ENCODE assay signal across 1 cellular context in the genomic region with DNA sequence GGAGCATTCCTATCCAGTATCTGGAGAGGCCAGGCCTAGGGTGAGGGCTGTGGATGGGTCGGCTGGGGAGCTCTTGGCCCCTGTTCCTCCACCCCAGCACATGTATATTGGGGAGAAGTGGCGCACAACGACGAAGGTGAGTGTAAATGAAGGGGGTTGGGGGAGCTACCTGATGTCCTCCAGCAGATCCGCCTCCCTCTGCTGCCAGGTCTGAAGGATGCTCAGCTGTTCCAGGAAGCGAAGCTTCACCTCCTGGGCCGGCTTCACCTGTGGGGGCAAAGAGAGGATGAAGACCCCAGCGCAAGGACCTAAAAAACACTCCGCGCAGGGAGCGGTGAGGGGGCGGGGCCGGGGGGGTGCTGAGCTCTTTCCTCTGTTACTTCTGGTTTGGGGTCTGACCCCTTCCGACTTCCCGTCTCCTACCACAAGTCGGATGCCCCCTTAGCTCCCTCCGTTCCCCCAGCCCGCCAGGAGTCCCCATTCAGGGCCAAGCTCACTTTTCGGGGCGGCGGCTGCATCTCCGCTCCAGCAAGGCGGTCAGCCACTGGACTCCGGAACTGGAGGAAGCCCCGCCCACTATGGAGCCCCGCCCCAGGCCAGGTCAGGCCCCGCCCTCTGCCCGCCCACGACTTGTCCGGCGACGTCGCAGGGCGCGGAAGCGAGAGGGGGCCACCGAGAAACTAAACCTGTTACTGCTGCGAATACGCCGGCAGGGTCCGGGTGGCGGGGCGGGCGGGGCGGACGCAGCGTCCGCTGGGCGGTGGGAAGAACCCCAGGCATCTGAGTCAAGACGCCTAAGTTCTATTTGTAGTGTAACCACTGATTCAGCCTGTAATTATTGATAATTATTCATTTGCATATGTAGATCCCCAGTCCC.
TF ChIP-seq lines count a peak whose summit lies in the region.

A gene (minus strand): TSS at position 568 of the 877 bp plus-strand sequence. CDS start 50 bp downstream, at position 518.

TF ChIP-seq in HepG2, 621 proteins besides CTCF, POLR2A, EP300 and RAD21 (continued from another document and continues in another):
- TF ChIP-seq, protein P1, sequence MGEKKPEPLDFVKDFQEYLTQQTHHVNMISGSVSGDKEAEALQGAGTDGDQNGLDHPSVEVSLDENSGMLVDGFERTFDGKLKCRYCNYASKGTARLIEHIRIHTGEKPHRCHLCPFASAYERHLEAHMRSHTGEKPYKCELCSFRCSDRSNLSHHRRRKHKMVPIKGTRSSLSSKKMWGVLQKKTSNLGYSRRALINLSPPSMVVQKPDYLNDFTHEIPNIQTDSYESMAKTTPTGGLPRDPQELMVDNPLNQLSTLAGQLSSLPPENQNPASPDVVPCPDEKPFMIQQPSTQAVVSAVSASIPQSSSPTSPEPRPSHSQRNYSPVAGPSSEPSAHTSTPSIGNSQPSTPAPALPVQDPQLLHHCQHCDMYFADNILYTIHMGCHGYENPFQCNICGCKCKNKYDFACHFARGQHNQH (CRISPR knock-in tag; IDR thresholded peaks at IDR 0.05) = no peak
- TF ChIP-seq HMGA1 (CRISPR knock-in tag; conservative IDR thresholded peaks at IDR 0.05) (no peak), TOPORS (CRISPR knock-in tag; IDR thresholded peaks at IDR 0.05) (no peak), SIN3B (IDR thresholded peaks at IDR 0.05; ENCODE audit: low read length) (no peak), ZNF431 (CRISPR knock-in tag; IDR thresholded peaks at IDR 0.05; ENCODE audit: borderline replicate concordance, low read depth) (no peak), ZNF205 (CRISPR knock-in tag; IDR thresholded peaks at IDR 0.05) (no peak), ZNF549 (CRISPR knock-in tag; IDR thresholded peaks at IDR 0.05) (no peak), CREB1 (IDR thresholded peaks at IDR 0.05) (no peak), CREB1 (CRISPR knock-in tag; IDR thresholded peaks at IDR 0.05) (no peak), ZNF30 (CRISPR knock-in tag; IDR thresholded peaks at IDR 0.05) (no peak), ZNF773 (CRISPR knock-in tag; IDR thresholded peaks at IDR 0.05; ENCODE audit: borderline replicate concordance) (no peak), LCORL (IDR thresholded peaks at IDR 0.05) (no peak), LCORL (CRISPR knock-in tag; IDR thresholded peaks at IDR 0.05) (no peak), ZNF329 (CRISPR knock-in tag; IDR thresholded peaks at IDR 0.05; ENCODE audit: low read depth) (no peak), SRSF9 (IDR thresholded peaks at IDR 0.05; ENCODE audit: borderline replicate concordance, insufficient read depth, low read depth, low read length, poor library complexity, severe bottlenecking) (no peak), DNMT3B (CRISPR knock-in tag; conservative IDR thresholded peaks at IDR 0.05) (no peak), KDM4B (CRISPR knock-in tag; IDR thresholded peaks at IDR 0.05) (no peak)
- TF ChIP-seq, protein P2, sequence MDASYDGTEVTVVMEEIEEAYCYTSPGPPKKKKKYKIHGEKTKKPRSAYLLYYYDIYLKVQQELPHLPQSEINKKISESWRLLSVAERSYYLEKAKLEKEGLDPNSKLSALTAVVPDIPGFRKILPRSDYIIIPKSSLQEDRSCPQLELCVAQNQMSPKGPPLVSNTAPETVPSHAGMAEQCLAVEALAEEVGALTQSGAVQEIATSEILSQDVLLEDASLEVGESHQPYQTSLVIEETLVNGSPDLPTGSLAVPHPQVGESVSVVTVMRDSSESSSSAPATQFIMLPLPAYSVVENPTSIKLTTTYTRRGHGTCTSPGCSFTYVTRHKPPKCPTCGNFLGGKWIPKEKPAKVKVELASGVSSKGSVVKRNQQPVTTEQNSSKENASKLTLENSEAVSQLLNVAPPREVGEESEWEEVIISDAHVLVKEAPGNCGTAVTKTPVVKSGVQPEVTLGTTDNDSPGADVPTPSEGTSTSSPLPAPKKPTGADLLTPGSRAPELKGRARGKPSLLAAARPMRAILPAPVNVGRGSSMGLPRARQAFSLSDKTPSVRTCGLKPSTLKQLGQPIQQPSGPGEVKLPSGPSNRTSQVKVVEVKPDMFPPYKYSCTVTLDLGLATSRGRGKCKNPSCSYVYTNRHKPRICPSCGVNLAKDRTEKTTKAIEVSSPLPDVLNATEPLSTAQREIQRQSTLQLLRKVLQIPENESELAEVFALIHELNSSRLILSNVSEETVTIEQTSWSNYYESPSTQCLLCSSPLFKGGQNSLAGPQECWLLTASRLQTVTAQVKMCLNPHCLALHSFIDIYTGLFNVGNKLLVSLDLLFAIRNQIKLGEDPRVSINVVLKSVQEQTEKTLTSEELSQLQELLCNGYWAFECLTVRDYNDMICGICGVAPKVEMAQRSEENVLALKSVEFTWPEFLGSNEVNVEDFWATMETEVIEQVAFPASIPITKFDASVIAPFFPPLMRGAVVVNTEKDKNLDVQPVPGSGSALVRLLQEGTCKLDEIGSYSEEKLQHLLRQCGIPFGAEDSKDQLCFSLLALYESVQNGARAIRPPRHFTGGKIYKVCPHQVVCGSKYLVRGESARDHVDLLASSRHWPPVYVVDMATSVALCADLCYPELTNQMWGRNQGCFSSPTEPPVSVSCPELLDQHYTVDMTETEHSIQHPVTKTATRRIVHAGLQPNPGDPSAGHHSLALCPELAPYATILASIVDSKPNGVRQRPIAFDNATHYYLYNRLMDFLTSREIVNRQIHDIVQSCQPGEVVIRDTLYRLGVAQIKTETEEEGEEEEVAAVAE (CRISPR knock-in tag; IDR thresholded peaks at IDR 0.05; ENCODE audit: borderline replicate concordance) = no peak
- TF ChIP-seq, protein P3, sequence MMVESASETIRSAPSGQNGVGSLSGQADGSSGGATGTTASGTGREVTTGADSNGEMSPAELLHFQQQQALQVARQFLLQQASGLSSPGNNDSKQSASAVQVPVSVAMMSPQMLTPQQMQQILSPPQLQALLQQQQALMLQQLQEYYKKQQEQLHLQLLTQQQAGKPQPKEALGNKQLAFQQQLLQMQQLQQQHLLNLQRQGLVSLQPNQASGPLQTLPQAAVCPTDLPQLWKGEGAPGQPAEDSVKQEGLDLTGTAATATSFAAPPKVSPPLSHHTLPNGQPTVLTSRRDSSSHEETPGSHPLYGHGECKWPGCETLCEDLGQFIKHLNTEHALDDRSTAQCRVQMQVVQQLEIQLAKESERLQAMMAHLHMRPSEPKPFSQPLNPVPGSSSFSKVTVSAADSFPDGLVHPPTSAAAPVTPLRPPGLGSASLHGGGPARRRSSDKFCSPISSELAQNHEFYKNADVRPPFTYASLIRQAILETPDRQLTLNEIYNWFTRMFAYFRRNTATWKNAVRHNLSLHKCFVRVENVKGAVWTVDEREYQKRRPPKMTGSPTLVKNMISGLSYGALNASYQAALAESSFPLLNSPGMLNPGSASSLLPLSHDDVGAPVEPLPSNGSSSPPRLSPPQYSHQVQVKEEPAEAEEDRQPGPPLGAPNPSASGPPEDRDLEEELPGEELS (CRISPR knock-in tag; IDR thresholded peaks at IDR 0.05) = no peak
- TF ChIP-seq, protein P4, sequence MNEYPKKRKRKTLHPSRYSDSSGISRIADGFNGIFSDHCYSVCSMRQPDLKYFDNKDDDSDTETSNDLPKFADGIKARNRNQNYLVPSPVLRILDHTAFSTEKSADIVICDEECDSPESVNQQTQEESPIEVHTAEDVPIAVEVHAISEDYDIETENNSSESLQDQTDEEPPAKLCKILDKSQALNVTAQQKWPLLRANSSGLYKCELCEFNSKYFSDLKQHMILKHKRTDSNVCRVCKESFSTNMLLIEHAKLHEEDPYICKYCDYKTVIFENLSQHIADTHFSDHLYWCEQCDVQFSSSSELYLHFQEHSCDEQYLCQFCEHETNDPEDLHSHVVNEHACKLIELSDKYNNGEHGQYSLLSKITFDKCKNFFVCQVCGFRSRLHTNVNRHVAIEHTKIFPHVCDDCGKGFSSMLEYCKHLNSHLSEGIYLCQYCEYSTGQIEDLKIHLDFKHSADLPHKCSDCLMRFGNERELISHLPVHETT (CRISPR knock-in tag; conservative IDR thresholded peaks at IDR 0.05) = no peak
- TF ChIP-seq, protein P5, sequence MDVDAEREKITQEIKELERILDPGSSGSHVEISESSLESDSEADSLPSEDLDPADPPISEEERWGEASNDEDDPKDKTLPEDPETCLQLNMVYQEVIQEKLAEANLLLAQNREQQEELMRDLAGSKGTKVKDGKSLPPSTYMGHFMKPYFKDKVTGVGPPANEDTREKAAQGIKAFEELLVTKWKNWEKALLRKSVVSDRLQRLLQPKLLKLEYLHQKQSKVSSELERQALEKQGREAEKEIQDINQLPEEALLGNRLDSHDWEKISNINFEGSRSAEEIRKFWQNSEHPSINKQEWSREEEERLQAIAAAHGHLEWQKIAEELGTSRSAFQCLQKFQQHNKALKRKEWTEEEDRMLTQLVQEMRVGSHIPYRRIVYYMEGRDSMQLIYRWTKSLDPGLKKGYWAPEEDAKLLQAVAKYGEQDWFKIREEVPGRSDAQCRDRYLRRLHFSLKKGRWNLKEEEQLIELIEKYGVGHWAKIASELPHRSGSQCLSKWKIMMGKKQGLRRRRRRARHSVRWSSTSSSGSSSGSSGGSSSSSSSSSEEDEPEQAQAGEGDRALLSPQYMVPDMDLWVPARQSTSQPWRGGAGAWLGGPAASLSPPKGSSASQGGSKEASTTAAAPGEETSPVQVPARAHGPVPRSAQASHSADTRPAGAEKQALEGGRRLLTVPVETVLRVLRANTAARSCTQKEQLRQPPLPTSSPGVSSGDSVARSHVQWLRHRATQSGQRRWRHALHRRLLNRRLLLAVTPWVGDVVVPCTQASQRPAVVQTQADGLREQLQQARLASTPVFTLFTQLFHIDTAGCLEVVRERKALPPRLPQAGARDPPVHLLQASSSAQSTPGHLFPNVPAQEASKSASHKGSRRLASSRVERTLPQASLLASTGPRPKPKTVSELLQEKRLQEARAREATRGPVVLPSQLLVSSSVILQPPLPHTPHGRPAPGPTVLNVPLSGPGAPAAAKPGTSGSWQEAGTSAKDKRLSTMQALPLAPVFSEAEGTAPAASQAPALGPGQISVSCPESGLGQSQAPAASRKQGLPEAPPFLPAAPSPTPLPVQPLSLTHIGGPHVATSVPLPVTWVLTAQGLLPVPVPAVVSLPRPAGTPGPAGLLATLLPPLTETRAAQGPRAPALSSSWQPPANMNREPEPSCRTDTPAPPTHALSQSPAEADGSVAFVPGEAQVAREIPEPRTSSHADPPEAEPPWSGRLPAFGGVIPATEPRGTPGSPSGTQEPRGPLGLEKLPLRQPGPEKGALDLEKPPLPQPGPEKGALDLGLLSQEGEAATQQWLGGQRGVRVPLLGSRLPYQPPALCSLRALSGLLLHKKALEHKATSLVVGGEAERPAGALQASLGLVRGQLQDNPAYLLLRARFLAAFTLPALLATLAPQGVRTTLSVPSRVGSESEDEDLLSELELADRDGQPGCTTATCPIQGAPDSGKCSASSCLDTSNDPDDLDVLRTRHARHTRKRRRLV (CRISPR knock-in tag; IDR thresholded peaks at IDR 0.05) = no peak
- TF ChIP-seq, protein P6, sequence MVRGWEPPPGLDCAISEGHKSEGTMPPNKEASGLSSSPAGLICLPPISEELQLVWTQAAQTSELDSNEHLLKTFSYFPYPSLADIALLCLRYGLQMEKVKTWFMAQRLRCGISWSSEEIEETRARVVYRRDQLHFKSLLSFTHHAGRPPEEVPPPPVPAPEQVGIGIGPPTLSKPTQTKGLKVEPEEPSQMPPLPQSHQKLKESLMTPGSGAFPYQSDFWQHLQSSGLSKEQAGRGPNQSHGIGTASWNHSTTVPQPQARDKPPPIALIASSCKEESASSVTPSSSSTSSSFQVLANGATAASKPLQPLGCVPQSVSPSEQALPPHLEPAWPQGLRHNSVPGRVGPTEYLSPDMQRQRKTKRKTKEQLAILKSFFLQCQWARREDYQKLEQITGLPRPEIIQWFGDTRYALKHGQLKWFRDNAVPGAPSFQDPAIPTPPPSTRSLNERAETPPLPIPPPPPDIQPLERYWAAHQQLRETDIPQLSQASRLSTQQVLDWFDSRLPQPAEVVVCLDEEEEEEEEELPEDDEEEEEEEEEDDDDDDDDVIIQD (CRISPR knock-in tag; IDR thresholded peaks at IDR 0.05; ENCODE audit: low read depth) = no peak
- TF ChIP-seq, protein P7, sequence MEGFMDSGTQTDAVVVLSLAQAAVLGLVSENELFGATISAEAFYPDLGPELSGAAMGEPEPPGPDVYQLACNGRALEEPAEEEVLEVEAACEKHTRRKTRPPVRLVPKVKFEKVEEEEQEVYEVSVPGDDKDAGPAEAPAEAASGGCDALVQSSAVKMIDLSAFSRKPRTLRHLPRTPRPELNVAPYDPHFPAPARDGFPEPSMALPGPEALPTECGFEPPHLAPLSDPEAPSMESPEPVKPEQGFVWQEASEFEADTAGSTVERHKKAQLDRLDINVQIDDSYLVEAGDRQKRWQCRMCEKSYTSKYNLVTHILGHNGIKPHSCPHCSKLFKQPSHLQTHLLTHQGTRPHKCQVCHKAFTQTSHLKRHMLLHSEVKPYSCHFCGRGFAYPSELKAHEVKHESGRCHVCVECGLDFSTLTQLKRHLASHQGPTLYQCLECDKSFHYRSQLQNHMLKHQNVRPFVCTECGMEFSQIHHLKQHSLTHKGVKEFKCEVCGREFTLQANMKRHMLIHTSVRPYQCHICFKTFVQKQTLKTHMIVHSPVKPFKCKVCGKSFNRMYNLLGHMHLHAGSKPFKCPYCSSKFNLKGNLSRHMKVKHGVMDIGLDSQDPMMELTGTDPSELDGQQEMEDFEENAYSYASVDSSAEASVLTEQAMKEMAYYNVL (CRISPR knock-in tag; IDR thresholded peaks at IDR 0.05; ENCODE audit: borderline replicate concordance) = no peak
- TF ChIP-seq, protein P8, sequence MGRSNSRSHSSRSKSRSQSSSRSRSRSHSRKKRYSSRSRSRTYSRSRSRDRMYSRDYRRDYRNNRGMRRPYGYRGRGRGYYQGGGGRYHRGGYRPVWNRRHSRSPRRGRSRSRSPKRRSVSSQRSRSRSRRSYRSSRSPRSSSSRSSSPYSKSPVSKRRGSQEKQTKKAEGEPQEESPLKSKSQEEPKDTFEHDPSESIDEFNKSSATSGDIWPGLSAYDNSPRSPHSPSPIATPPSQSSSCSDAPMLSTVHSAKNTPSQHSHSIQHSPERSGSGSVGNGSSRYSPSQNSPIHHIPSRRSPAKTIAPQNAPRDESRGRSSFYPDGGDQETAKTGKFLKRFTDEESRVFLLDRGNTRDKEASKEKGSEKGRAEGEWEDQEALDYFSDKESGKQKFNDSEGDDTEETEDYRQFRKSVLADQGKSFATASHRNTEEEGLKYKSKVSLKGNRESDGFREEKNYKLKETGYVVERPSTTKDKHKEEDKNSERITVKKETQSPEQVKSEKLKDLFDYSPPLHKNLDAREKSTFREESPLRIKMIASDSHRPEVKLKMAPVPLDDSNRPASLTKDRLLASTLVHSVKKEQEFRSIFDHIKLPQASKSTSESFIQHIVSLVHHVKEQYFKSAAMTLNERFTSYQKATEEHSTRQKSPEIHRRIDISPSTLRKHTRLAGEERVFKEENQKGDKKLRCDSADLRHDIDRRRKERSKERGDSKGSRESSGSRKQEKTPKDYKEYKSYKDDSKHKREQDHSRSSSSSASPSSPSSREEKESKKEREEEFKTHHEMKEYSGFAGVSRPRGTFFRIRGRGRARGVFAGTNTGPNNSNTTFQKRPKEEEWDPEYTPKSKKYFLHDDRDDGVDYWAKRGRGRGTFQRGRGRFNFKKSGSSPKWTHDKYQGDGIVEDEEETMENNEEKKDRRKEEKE (IDR thresholded peaks at IDR 0.05) = no peak
- TF ChIP-seq, protein P9, sequence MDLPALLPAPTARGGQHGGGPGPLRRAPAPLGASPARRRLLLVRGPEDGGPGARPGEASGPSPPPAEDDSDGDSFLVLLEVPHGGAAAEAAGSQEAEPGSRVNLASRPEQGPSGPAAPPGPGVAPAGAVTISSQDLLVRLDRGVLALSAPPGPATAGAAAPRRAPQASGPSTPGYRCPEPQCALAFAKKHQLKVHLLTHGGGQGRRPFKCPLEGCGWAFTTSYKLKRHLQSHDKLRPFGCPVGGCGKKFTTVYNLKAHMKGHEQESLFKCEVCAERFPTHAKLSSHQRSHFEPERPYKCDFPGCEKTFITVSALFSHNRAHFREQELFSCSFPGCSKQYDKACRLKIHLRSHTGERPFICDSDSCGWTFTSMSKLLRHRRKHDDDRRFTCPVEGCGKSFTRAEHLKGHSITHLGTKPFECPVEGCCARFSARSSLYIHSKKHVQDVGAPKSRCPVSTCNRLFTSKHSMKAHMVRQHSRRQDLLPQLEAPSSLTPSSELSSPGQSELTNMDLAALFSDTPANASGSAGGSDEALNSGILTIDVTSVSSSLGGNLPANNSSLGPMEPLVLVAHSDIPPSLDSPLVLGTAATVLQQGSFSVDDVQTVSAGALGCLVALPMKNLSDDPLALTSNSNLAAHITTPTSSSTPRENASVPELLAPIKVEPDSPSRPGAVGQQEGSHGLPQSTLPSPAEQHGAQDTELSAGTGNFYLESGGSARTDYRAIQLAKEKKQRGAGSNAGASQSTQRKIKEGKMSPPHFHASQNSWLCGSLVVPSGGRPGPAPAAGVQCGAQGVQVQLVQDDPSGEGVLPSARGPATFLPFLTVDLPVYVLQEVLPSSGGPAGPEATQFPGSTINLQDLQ (CRISPR knock-in tag; IDR thresholded peaks at IDR 0.05) = no peak
